11 cellular contexts compared by ENCODE assay signal in the genomic region with DNA sequence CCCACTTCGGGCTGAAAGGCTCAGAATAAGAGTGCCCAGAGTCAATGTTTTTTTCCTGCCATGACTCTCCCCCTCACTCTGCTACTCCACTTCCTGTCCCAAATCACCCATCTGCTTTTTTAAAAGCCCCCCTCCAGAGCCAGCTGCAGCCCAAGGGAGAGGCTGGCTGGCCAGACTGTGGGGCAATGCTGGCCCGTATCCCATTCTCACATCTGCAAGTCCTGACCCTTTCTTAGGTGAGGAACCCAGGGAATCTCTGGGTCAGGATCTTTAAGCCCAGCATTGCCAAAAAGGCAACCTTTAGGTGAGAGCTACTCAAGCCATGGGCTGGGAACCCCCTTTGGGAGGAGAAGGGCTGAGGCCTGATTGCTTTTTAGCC. TPM values are rescaled to one million over a fixed set of nuclear protein-coding genes. Genes with fewer than 3 reads are reported as not detected.
A peak's percentile ranks its signal among the peaks of the same experiment; 100 is the strongest.
DNase-seq lines count a peak whose midpoint lies in the region; ATAC-seq, FAIRE-seq and TF ChIP-seq lines count a peak whose summit lies in the region.
"Had no signal": no experiment of that assay in that cellular context is flagged by ENCODE, and none has a peak within 500 bp of the region (broad histone marks: within the 10 kb centered on the region; RNA-seq: fewer than 3 reads in every experiment).

No MANE protein-coding gene starts in this region.

- H3K27me3 ChIP-seq in CD8-positive, alpha-beta memory T cell (ENCODE audit: insufficient read depth, low read length, poor library complexity, severe bottlenecking) = no peaks in the 10 kb centered on the region
- H3K27me3 ChIP-seq in Panc1 (ENCODE audit: control insufficient read depth, insufficient read depth, low read length) (no peaks in the 10 kb centered on the region), esophagus (ENCODE audit: control insufficient read depth in 1 of 2, insufficient read depth in 2 of 2, low read length in 2 of 2) (no peaks in the 10 kb centered on the region), ovary (no peaks in the 10 kb centered on the region), pancreas (no peaks in the 10 kb centered on the region)

- H3K4me3 Mint-ChIP-seq in CD8-positive, alpha-beta memory T cell = peak overlapping the region; percentile 71 to 98 (median 83)

- POLR2A ChIA-PET in CD8-positive, alpha-beta memory T cell (lab: Charles Lee) = interaction anchor here (0.7 kb wide), 1 partner anchor 140 kb away, joined by 3 read pairs; the partner anchor contains the start of gene HNRNPA1
- POLR2A ChIA-PET in Panc1 (lab: Charles Lee) = no interaction called here

- BruUV-seq in Panc1 (replicated peaks; lab: Mats Ljungman, UMichigan) = no TSS peak

- CTCF ChIA-PET in CD8-positive, alpha-beta memory T cell (lab: Charles Lee) = interaction anchor here (0.6 to 14.5 kb wide), 4 partner anchors 12 to 115 kb away, joined by 3 to 279 read pairs (median 7); no protein-coding TSS in a partner anchor
- CTCF ChIA-PET in Panc1 (lab: Charles Lee) = interaction anchor here (0.6 to 1.6 kb wide), 3 partner anchors 21 to 88 kb away, joined by 3 to 4 read pairs (median 3); no protein-coding TSS in a partner anchor

- H3K9me3 Mint-ChIP-seq in CD8-positive, alpha-beta memory T cell = no peaks in the 10 kb centered on the region

- in situ Hi-C loops in Panc1 (cut with HindIII; ENCODE audit: low pct_unique_long_range_greater_than_20kb, low sequenced_read_pairs) = no loop called here

- peaks cover 38% of the 10 kb centered on the region for H3K4me1 ChIP-seq in CD8-positive, alpha-beta memory T cell (ENCODE audit: insufficient read depth, low read length)
- peaks cover 26% of the 10 kb centered on the region for H3K4me1 ChIP-seq in Panc1 (ENCODE audit: control insufficient read depth, insufficient read depth, low read length)
- H3K4me1 ChIP-seq in esophagus (ENCODE audit: control insufficient read depth in 2 of 2, insufficient read depth in 2 of 2, low read length in 1 of 2) = no peaks in the 10 kb centered on the region
- peaks cover 13% of the 10 kb centered on the region for H3K4me1 ChIP-seq in ovary (ENCODE audit: insufficient read depth)
- H3K4me1 ChIP-seq in pancreas = peaks cover under 1 to 11% (median 2%) of the 10 kb centered on the region in 3 donors

- H3K9me3 ChIP-seq in CD8-positive, alpha-beta memory T cell (ENCODE audit: low read length) = no peaks in the 10 kb centered on the region
- H3K9me3 ChIP-seq in Panc1 (ENCODE audit: control insufficient read depth, insufficient read depth, low read depth, low read length) (no peaks in the 10 kb centered on the region), esophagus (ENCODE audit: control insufficient read depth in 2 of 2, insufficient read depth in 1 of 2, low read depth in 1 of 2, low read length in 1 of 2) (no peaks in the 10 kb centered on the region), ovary (no peaks in the 10 kb centered on the region), pancreas (no peaks in the 10 kb centered on the region)

- intact Hi-C loops in Panc1 (cut with micrococcal nuclease; ENCODE audit: unreplicated experiment) (no loop called here), ovary (cut with DNase I) (no loop called here), pancreas (cut with DNase I) (no loop called here)

- ATAC-seq in Panc1 (no peak), pancreas (no peak), HG03095 (IDR thresholded peaks at IDR 0.05; ENCODE audit: unreplicated experiment) (no peak)

- peak overlapping the region; percentile 52 to 98 (median 84) for H3K27ac Mint-ChIP-seq in CD8-positive, alpha-beta memory T cell

- TF ChIP-seq CTCF in Panc1 (IDR thresholded peaks at IDR 0.05) (no peak), ovary (IDR thresholded peaks at IDR 0.05) (no peak), pancreas (IDR thresholded peaks at IDR 0.05) (no peak)

- peaks cover 36 to 51% (median 42%) of the 10 kb centered on the region in 3 donors for H3K4me1 Mint-ChIP-seq in CD8-positive, alpha-beta memory T cell

- 65 to 66% methylated on average over 2 of the region's 2 CpGs for WGBS in esophagus, 2 donors
- 56 to 68% (median 67%) methylated on average over 2 of the region's 2 CpGs for whole genome bisulfite sequencing in ovary, 3 donors
- 80 to 88% methylated on average over 2 of the region's 2 CpGs for WGBS in pancreas, 2 donors

- peaks cover 0 to 13% (median 0%) of the 10 kb centered on the region in 3 donors for H3K36me3 Mint-ChIP-seq in CD8-positive, alpha-beta memory T cell

- peaks cover 4% of the 10 kb centered on the region for H3K36me3 ChIP-seq in CD8-positive, alpha-beta memory T cell (ENCODE audit: insufficient read depth, low read length)
- no peaks in the 10 kb centered on the region; the same call in 1 of the 2 replicates for H3K36me3 ChIP-seq in Panc1 (ENCODE audit: control insufficient read depth, insufficient read depth, low read length)
- H3K36me3 ChIP-seq in esophagus (ENCODE audit: control insufficient read depth in 2 of 2, insufficient read depth in 2 of 2, low read length in 1 of 2) = no peaks in the 10 kb centered on the region
- H3K36me3 ChIP-seq in ovary = no peaks in the 10 kb centered on the region
- no peaks in the 10 kb centered on the region for H3K36me3 ChIP-seq in pancreas

- no peak for TF ChIP-seq POLR2A in ovary (IDR thresholded peaks at IDR 0.05)

- peak overlapping the region; percentile 91 for H3K27ac ChIP-seq in CD8-positive, alpha-beta memory T cell (ENCODE audit: low read depth, low read length)
- H3K27ac ChIP-seq in Panc1 (ENCODE audit: low read length) (0 out of 2 replicates have a peak overlapping the region, but pooled peaks have one; percentile 18), esophagus (ENCODE audit: low read depth in 2 of 2, low read length in 1 of 2) (peak overlapping the region; percentile 40 to 88), ovary (peak overlapping the region; percentile 8 to 46), pancreas (no peak overlapping the region)

- H3K27me3 Mint-ChIP-seq in CD8-positive, alpha-beta memory T cell = peaks cover 5 to 15% of the 10 kb centered on the region in 2 donors

- TF ChIP-seq EP300 in ovary (IDR thresholded peaks at IDR 0.05) = no peak

- no peak overlapping the region for H3K4me3 ChIP-seq in CD8-positive, alpha-beta memory T cell (ENCODE audit: low read length)
- H3K4me3 ChIP-seq in Panc1 (ENCODE audit: low read depth in 2 of 2, low read length in 2 of 2) (no peak overlapping the region), esophagus (ENCODE audit: low read depth in 1 of 2, low read length in 2 of 2) (no peak overlapping the region), ovary (no peak overlapping the region), pancreas (no peak overlapping the region)
- H3K4me3 ChIP-seq: PC-9 had no signal

- FAIRE-seq in pancreas (lab: Jason Lieb, UNC) = no peak

- DNase-seq in CD8-positive, alpha-beta memory T cell = peak in 1 of 5 donors; percentile 26
- DNase-seq in Panc1 (ENCODE audit: low read depth, low spot score) (no peak), ovary (no peak), pancreas (no peak), nucleus accumbens (lab: John Stamatoyannopoulos, UW) (no peak), superior temporal gyrus (ENCODE audit: extremely low spot score) (no peak)
- DNase-seq: stimulated activated CD4-positive, alpha-beta T cell treated with anti-CD3 and anti-CD28 coated beads, Interleukin-1b, Interleukin-23, amount 100 ng/mL, for 48 hours had no signal

RNA-seq across cellular contexts. Expression of gene ITGA5, which starts 1.7 kb away (rescaled TPM):
- 10 to 100 TPM; 23.2 to 25.7 TPM for total RNA-seq in CD8-positive, alpha-beta memory T cell
- polyA plus RNA-seq in CD8-positive, alpha-beta memory T cell = 50.6 TPM
- total RNA-seq in Panc1 (2021; ENCODE audit: unreplicated experiment) = 75.8 TPM
- 110 TPM for polyA plus RNA-seq in Panc1 (2012; ENCODE audit: insufficient read length)
- polyA plus RNA-seq in esophagus = 10 to 100 TPM; 20.0 to 42.8 TPM
- total RNA-seq in ovary = 10 to 100 TPM; 32.6 to 82.5 (median 41.5) TPM
- 10 to 100 TPM; 37.4 to 100.0 TPM for polyA plus RNA-seq in ovary
- total RNA-seq in pancreas = 10 to 100 TPM in 4 of 6 donors, 1 to 10 TPM in 2; 9.5 to 27.1 (median 15.1) TPM
- polyA plus RNA-seq in pancreas = 10 to 100 TPM; 19.0 to 32.2 TPM
- total RNA-seq: HT-29 had no signal

RNA-seq across cellular contexts. Expression of gene ZNF385A, which starts 36.2 kb away (rescaled TPM):
- total RNA-seq in CD8-positive, alpha-beta memory T cell = under 1 TPM; 0.77 to 0.78 TPM
- not detected for polyA plus RNA-seq in CD8-positive, alpha-beta memory T cell
- total RNA-seq in Panc1 (2021; ENCODE audit: unreplicated experiment) = 5.9 TPM
- polyA plus RNA-seq in Panc1 (2012; ENCODE audit: insufficient read length) = 10.0 TPM
- polyA plus RNA-seq in esophagus = 10 to 100 TPM; 44.6 to 49.9 TPM
- 10 to 100 TPM in 1 of 7 donors, 1 to 10 TPM in 6; 4.3 to 30.5 (median 6.5) TPM for total RNA-seq in ovary
- 1 to 10 TPM; 3.6 to 4.5 TPM for polyA plus RNA-seq in ovary
- total RNA-seq in pancreas = 1 to 10 TPM in 5 of 6 donors, under 1 TPM in 1; 0.59 to 8.2 (median 2.6) TPM
- 1 to 10 TPM; 2.8 to 3.6 TPM for polyA plus RNA-seq in pancreas

RNA-seq across cellular contexts. Expression of gene GTSF1, which starts 52.6 kb away (rescaled TPM):
- total RNA-seq in CD8-positive, alpha-beta memory T cell = 10 to 100 TPM in 1 of 2 experiments, 1 to 10 TPM in 1; 8.8 to 10.4 TPM
- 20.0 TPM for polyA plus RNA-seq in CD8-positive, alpha-beta memory T cell
- total RNA-seq in Panc1 (2021; ENCODE audit: unreplicated experiment) (0.49 TPM), ovary (under 1 TPM in 2 of 7 donors, not detected in 5; 0.54 to 0.55 TPM), pancreas (under 1 TPM in 1 of 6 donors, not detected in 5; 0.66 TPM)
- not detected for polyA plus RNA-seq in Panc1 (2012; ENCODE audit: insufficient read length)
- polyA plus RNA-seq in esophagus (under 1 TPM in 1 of 2 donors, not detected in 1; 0.16 TPM), ovary (1 to 10 TPM in 1 of 2 donors, under 1 TPM in 1; 0.85 to 1.0 TPM), pancreas (not detected)
- total RNA-seq: HT-29, PC-9 had no signal

RNA-seq across cellular contexts. Expression of gene GPR84, which starts 56.5 kb away (rescaled TPM):
- total RNA-seq in CD8-positive, alpha-beta memory T cell = under 1 TPM; 0.15 to 0.16 TPM
- polyA plus RNA-seq in CD8-positive, alpha-beta memory T cell = not detected
- not detected for total RNA-seq in Panc1 (2021; ENCODE audit: unreplicated experiment)
- polyA plus RNA-seq in Panc1 (2012; ENCODE audit: insufficient read length) = not detected
- under 1 TPM; 0.29 TPM for polyA plus RNA-seq in esophagus
- 1 to 10 TPM in 2 of 7 donors, under 1 TPM in 5; 0.12 to 3.1 (median 0.43) TPM for total RNA-seq in ovary
- polyA plus RNA-seq in ovary = under 1 TPM; 0.22 to 0.42 TPM
- under 1 TPM in 4 of 6 donors, not detected in 2; 0.32 to 0.87 (median 0.63) TPM for total RNA-seq in pancreas
- under 1 TPM; 0.09 to 0.27 TPM for polyA plus RNA-seq in pancreas
- total RNA-seq: HT-29, PC-9 had no signal

Comparison
In these comparisons a context has a peak if more than half of its experiments do, and no peak if none do; other contexts are left out.
1. H3K27ac ChIP-seq: peak in CD8-positive, alpha-beta memory T cell (single experiment), Panc1 (single experiment), esophagus (2 of 2) and ovary (2 of 2); none in pancreas (0 of 4).